Comparison of ENCODE assay signal across 1 cellular context in the genomic region with DNA sequence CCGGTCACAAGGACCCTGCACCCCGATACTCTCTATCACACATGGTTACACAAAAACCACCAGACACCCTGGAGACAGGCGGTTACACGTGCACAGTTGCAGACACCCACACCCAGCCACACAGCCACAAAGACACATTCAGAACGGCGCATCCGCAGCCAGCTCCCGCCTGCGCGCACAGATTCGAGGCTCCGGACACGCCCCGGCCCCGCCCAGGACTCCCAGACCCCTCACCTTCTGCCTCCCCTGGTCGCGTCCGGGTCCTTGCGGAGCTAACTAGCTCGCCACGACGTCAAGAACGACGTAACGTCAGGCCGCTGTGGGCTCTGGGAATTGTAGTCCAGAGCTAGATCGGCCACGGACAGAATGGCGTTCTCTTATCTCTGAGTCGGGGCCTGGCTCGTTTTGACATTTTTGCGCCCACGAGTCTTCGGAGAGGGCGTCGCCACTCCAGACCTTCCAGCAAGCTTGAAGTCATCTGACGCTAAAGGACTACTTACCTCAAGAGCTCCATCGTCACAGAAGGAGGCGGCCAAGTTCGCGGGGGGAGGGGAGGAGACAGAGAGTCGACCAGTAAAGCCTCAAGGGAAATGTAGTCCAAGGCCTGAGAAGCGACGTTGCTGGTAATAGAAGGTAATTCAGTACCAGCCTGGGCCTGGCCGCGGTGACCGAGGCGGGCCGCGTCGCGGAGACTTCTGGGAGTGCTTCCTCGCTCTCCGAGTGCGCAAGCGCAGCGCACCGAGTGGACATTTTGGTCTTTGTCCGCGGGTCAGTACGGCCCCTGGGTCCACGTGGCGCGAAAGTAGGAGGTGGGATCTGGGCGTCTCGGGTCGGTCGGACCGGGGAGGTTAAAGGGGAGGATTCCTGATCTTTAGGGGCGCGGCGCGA.
A peak's percentile ranks its signal among the peaks of the same experiment; 100 is the strongest.
TF ChIP-seq lines count a peak whose summit lies in the region.

A gene (plus strand): TSS at position 719 of the 888 bp plus-strand sequence. CDS start 21,335 bp downstream, outside the sequence.
A gene (minus strand): TSS at position 278 of the 888 bp plus-strand sequence. CDS start 12,680 bp downstream, outside the sequence.

TF ChIP-seq in K562, 482 proteins besides CTCF, POLR2A, EP300 and RAD21 (continued from another document and continues in another):
- TF ChIP-seq, protein P1, sequence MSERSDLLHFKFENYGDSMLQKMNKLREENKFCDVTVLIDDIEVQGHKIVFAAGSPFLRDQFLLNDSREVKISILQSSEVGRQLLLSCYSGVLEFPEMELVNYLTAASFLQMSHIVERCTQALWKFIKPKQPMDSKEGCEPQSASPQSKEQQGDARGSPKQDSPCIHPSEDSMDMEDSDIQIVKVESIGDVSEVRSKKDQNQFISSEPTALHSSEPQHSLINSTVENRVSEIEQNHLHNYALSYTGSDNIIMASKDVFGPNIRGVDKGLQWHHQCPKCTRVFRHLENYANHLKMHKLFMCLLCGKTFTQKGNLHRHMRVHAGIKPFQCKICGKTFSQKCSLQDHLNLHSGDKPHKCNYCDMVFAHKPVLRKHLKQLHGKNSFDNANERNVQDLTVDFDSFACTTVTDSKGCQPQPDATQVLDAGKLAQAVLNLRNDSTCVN (CRISPR knock-in tag; IDR thresholded peaks at IDR 0.05) = no peak
- TF ChIP-seq ZC3H4 (CRISPR knock-in tag; IDR thresholded peaks at IDR 0.05; ENCODE audit: borderline replicate concordance) (no peak), TAF15 (IDR thresholded peaks at IDR 0.05; ENCODE audit: low read depth, low read length) (no peak), MCM5 (IDR thresholded peaks at IDR 0.05; ENCODE audit: low read depth) (no peak), ZNF707 (CRISPR knock-in tag; conservative IDR thresholded peaks at IDR 0.05) (no peak), XRCC4 (IDR thresholded peaks at IDR 0.05; ENCODE audit: extremely low read depth, insufficient read depth, insufficient read length) (no peak), U2AF1 (optimal IDR thresholded peaks at IDR 0.05; ENCODE audit: low read depth, low read length) (no peak), ZNF263 (CRISPR knock-in tag; IDR thresholded peaks at IDR 0.05; ENCODE audit: borderline replicate concordance) (no peak), CBX2 (IDR thresholded peaks at IDR 0.05; ENCODE audit: insufficient read depth, low read length, poor library complexity, severe bottlenecking) (no peak), GTF2F1 (IDR thresholded peaks at IDR 0.05; ENCODE audit: low read depth, low read length) (no peak), DDX20 (tag; IDR thresholded peaks at IDR 0.05; ENCODE audit: low read depth) (no peak), PHB (CRISPR knock-in tag; IDR thresholded peaks at IDR 0.05) (no peak), CSDE1 (IDR thresholded peaks at IDR 0.05) (no peak), KLF10 (CRISPR knock-in tag; IDR thresholded peaks at IDR 0.05) (no peak), EZH2 (IDR thresholded peaks at IDR 0.05; ENCODE audit: borderline replicate concordance, low read depth, low read length) (no peak), MCM2 (IDR thresholded peaks at IDR 0.05; ENCODE audit: low read depth) (no peak), ZNF197 (CRISPR knock-in tag; IDR thresholded peaks at IDR 0.05; ENCODE audit: low read depth) (0 out of 2 replicates have a peak, but pooled peaks have one; percentile 27), ZSCAN29 (IDR thresholded peaks at IDR 0.05) (no peak), KLF16 (IDR thresholded peaks at IDR 0.05) (peak; percentile 87; the same call in 1 of the 2 replicates), JUNB (CRISPR knock-in tag; conservative IDR thresholded peaks at IDR 0.05) (no peak), GABPA (tag; conservative IDR thresholded peaks at IDR 0.05; ENCODE audit: low read depth) (peak; percentile 60), ZNF695 (CRISPR knock-in tag; IDR thresholded peaks at IDR 0.05) (no peak), SNRNP70 (optimal IDR thresholded peaks at IDR 0.05; ENCODE audit: low read depth, low read length) (no peak), RBM34 (IDR thresholded peaks at IDR 0.05; ENCODE audit: borderline replicate concordance, insufficient read depth, low read length) (no peak), ATF1 (CRISPR knock-in tag; IDR thresholded peaks at IDR 0.05) (peak; percentile 57), ATF1 (tag; IDR thresholded peaks at IDR 0.05) (peak; percentile 99), KLF13 (tag; IDR thresholded peaks at IDR 0.05; ENCODE audit: borderline replicate concordance, low read depth) (no peak), FOXJ3 (CRISPR knock-in tag; IDR thresholded peaks at IDR 0.05) (no peak), ZNF436 (CRISPR knock-in tag; IDR thresholded peaks at IDR 0.05) (no peak), RFX5 (IDR thresholded peaks at IDR 0.05; ENCODE audit: low read depth, low read length) (no peak), ZEB2 (IDR thresholded peaks at IDR 0.05) (no peak), ERF (CRISPR knock-in tag; IDR thresholded peaks at IDR 0.05) (no peak), CBX1 (IDR thresholded peaks at IDR 0.05; ENCODE audit: low read depth) (no peak), POLR2AphosphoS5 (IDR thresholded peaks at IDR 0.05; ENCODE audit: control insufficient read depth, insufficient read depth, low read depth, low read length) (peak; percentile 86), RAD51 (IDR thresholded peaks at IDR 0.05; ENCODE audit: borderline replicate concordance, low read depth) (no peak; the same call in 1 of the 2 replicates), ATF7 (IDR thresholded peaks at IDR 0.05) (peak; percentile 94), PHF21A (IDR thresholded peaks at IDR 0.05; ENCODE audit: borderline replicate concordance, low read depth) (no peak), KDM1A (IDR thresholded peaks at IDR 0.05) (no peak), ZNF644 (tag; IDR thresholded peaks at IDR 0.05; ENCODE audit: low read depth) (no peak)
- TF ChIP-seq, protein P2, sequence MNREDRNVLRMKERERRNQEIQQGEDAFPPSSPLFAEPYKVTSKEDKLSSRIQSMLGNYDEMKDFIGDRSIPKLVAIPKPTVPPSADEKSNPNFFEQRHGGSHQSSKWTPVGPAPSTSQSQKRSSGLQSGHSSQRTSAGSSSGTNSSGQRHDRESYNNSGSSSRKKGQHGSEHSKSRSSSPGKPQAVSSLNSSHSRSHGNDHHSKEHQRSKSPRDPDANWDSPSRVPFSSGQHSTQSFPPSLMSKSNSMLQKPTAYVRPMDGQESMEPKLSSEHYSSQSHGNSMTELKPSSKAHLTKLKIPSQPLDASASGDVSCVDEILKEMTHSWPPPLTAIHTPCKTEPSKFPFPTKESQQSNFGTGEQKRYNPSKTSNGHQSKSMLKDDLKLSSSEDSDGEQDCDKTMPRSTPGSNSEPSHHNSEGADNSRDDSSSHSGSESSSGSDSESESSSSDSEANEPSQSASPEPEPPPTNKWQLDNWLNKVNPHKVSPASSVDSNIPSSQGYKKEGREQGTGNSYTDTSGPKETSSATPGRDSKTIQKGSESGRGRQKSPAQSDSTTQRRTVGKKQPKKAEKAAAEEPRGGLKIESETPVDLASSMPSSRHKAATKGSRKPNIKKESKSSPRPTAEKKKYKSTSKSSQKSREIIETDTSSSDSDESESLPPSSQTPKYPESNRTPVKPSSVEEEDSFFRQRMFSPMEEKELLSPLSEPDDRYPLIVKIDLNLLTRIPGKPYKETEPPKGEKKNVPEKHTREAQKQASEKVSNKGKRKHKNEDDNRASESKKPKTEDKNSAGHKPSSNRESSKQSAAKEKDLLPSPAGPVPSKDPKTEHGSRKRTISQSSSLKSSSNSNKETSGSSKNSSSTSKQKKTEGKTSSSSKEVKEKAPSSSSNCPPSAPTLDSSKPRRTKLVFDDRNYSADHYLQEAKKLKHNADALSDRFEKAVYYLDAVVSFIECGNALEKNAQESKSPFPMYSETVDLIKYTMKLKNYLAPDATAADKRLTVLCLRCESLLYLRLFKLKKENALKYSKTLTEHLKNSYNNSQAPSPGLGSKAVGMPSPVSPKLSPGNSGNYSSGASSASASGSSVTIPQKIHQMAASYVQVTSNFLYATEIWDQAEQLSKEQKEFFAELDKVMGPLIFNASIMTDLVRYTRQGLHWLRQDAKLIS (CRISPR knock-in tag; IDR thresholded peaks at IDR 0.05) = peak; percentile 45; the same call in 1 of the 2 replicates
- TF ChIP-seq, protein P3, sequence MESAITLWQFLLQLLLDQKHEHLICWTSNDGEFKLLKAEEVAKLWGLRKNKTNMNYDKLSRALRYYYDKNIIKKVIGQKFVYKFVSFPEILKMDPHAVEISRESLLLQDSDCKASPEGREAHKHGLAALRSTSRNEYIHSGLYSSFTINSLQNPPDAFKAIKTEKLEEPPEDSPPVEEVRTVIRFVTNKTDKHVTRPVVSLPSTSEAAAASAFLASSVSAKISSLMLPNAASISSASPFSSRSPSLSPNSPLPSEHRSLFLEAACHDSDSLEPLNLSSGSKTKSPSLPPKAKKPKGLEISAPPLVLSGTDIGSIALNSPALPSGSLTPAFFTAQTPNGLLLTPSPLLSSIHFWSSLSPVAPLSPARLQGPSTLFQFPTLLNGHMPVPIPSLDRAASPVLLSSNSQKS (CRISPR knock-in tag; IDR thresholded peaks at IDR 0.05) = no peak
- TF ChIP-seq, protein P4, sequence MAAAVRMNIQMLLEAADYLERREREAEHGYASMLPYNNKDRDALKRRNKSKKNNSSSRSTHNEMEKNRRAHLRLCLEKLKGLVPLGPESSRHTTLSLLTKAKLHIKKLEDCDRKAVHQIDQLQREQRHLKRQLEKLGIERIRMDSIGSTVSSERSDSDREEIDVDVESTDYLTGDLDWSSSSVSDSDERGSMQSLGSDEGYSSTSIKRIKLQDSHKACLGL (CRISPR knock-in tag; IDR thresholded peaks at IDR 0.05; ENCODE audit: borderline replicate concordance, poor library complexity, severe bottlenecking) = peak; percentile 87
- TF ChIP-seq, protein P5, sequence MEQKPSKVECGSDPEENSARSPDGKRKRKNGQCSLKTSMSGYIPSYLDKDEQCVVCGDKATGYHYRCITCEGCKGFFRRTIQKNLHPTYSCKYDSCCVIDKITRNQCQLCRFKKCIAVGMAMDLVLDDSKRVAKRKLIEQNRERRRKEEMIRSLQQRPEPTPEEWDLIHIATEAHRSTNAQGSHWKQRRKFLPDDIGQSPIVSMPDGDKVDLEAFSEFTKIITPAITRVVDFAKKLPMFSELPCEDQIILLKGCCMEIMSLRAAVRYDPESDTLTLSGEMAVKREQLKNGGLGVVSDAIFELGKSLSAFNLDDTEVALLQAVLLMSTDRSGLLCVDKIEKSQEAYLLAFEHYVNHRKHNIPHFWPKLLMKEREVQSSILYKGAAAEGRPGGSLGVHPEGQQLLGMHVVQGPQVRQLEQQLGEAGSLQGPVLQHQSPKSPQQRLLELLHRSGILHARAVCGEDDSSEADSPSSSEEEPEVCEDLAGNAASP (IDR thresholded peaks at IDR 0.05) = no peak
- TF ChIP-seq, protein P6, sequence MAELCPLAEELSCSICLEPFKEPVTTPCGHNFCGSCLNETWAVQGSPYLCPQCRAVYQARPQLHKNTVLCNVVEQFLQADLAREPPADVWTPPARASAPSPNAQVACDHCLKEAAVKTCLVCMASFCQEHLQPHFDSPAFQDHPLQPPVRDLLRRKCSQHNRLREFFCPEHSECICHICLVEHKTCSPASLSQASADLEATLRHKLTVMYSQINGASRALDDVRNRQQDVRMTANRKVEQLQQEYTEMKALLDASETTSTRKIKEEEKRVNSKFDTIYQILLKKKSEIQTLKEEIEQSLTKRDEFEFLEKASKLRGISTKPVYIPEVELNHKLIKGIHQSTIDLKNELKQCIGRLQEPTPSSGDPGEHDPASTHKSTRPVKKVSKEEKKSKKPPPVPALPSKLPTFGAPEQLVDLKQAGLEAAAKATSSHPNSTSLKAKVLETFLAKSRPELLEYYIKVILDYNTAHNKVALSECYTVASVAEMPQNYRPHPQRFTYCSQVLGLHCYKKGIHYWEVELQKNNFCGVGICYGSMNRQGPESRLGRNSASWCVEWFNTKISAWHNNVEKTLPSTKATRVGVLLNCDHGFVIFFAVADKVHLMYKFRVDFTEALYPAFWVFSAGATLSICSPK (IDR thresholded peaks at IDR 0.05; ENCODE audit: borderline replicate concordance) = no peak
- TF ChIP-seq, protein P7, sequence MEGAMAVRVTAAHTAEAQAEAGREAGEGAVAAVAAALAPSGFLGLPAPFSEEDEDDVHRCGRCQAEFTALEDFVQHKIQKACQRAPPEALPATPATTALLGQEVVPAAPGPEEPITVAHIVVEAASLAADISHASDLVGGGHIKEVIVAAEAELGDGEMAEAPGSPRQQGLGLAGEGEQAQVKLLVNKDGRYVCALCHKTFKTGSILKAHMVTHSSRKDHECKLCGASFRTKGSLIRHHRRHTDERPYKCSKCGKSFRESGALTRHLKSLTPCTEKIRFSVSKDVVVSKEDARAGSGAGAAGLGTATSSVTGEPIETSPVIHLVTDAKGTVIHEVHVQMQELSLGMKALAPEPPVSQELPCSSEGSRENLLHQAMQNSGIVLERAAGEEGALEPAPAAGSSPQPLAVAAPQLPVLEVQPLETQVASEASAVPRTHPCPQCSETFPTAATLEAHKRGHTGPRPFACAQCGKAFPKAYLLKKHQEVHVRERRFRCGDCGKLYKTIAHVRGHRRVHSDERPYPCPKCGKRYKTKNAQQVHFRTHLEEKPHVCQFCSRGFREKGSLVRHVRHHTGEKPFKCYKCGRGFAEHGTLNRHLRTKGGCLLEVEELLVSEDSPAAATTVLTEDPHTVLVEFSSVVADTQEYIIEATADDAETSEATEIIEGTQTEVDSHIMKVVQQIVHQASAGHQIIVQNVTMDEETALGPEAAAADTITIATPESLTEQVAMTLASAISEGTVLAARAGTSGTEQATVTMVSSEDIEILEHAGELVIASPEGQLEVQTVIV (CRISPR knock-in tag; IDR thresholded peaks at IDR 0.05; ENCODE audit: borderline replicate concordance) = no peak
- TF ChIP-seq, protein P8, sequence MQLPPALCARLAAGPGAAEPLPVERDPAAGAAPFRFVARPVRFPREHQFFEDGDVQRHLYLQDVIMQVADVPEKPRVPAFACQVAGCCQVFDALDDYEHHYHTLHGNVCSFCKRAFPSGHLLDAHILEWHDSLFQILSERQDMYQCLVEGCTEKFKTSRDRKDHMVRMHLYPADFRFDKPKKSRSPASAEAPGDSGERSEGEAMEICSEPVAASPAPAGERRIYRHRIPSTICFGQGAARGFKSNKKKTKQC (CRISPR knock-in tag; IDR thresholded peaks at IDR 0.05) = peak; percentile 81; the same call in 1 of the 2 replicates
- TF ChIP-seq, protein P9, sequence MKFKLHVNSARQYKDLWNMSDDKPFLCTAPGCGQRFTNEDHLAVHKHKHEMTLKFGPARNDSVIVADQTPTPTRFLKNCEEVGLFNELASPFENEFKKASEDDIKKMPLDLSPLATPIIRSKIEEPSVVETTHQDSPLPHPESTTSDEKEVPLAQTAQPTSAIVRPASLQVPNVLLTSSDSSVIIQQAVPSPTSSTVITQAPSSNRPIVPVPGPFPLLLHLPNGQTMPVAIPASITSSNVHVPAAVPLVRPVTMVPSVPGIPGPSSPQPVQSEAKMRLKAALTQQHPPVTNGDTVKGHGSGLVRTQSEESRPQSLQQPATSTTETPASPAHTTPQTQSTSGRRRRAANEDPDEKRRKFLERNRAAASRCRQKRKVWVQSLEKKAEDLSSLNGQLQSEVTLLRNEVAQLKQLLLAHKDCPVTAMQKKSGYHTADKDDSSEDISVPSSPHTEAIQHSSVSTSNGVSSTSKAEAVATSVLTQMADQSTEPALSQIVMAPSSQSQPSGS (CRISPR knock-in tag; IDR thresholded peaks at IDR 0.05) = peak; percentile 23; the same call in 1 of the 2 replicates
- TF ChIP-seq, protein P10, sequence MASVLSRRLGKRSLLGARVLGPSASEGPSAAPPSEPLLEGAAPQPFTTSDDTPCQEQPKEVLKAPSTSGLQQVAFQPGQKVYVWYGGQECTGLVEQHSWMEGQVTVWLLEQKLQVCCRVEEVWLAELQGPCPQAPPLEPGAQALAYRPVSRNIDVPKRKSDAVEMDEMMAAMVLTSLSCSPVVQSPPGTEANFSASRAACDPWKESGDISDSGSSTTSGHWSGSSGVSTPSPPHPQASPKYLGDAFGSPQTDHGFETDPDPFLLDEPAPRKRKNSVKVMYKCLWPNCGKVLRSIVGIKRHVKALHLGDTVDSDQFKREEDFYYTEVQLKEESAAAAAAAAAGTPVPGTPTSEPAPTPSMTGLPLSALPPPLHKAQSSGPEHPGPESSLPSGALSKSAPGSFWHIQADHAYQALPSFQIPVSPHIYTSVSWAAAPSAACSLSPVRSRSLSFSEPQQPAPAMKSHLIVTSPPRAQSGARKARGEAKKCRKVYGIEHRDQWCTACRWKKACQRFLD (CRISPR knock-in tag; IDR thresholded peaks at IDR 0.05) = peak; percentile 79
